ENCODE assay signal across 8 cellular contexts in genomic region chr13:73767191-73767741, GRCh38.
A peak's percentile ranks its signal among the peaks of the same experiment; 100 is the strongest.
DNase-seq lines count a peak whose midpoint lies in the region; ATAC-seq lines count a peak whose summit lies in the region.

No MANE protein-coding gene starts in this region.

- WGBS in ectodermal cell, 2 experiments, result 2 to 7% methylated on average over 3 of the region's 3 CpGs

- H3K27ac ChIP-seq in ectodermal cell (ENCODE audit: insufficient read depth, low read depth, low read length, poor library complexity, severe bottlenecking), result peak overlapping the region; percentile 79

- peaks cover 22% of the 10 kb centered on the region for H3K4me1 ChIP-seq in ectodermal cell (ENCODE audit: control insufficient read depth, insufficient read depth, low read length)

- no peaks in the 10 kb centered on the region for H3K9me3 ChIP-seq in ectodermal cell (ENCODE audit: control insufficient read depth, low read length)

- H3K4me3 ChIP-seq in ectodermal cell (ENCODE audit: insufficient read depth, low read depth, low read length), result no peak overlapping the region

- peak; percentile 59 for DNase-seq in NAMALWA (ENCODE audit: low spot score)
- peak; percentile 29 for DNase-seq in pons (ENCODE audit: low spot score)
- DNase-seq in T-helper 9 cell, result no peak
- no peak for DNase-seq in germinal center (ENCODE audit: low spot score)
- DNase-seq in NCI-H446 (lab: John Stamatoyannopoulos, UW), result no peak

- ATAC-seq in GM19463 (IDR thresholded peaks at IDR 0.05; ENCODE audit: unreplicated experiment) (peak; percentile 29), HG02973 (IDR thresholded peaks at IDR 0.05; ENCODE audit: unreplicated experiment) (no peak)

- no peaks in the 10 kb centered on the region for H3K36me3 ChIP-seq in ectodermal cell (ENCODE audit: control insufficient read depth, insufficient read depth, low read length)

- no peaks in the 10 kb centered on the region for H3K27me3 ChIP-seq in ectodermal cell (ENCODE audit: control insufficient read depth, insufficient read depth, low read length, poor library complexity, severe bottlenecking)

Comparison
In these comparisons a context has a peak if more than half of its experiments do, and no peak if none do; other contexts are left out.
1. DNase-seq: peak in NAMALWA (single experiment) and pons (single experiment); none in T-helper 9 cell (single experiment), germinal center (single experiment) and NCI-H446 (0 of 2).